ENCODE assay signal across 8 cellular contexts in the genomic region with DNA sequence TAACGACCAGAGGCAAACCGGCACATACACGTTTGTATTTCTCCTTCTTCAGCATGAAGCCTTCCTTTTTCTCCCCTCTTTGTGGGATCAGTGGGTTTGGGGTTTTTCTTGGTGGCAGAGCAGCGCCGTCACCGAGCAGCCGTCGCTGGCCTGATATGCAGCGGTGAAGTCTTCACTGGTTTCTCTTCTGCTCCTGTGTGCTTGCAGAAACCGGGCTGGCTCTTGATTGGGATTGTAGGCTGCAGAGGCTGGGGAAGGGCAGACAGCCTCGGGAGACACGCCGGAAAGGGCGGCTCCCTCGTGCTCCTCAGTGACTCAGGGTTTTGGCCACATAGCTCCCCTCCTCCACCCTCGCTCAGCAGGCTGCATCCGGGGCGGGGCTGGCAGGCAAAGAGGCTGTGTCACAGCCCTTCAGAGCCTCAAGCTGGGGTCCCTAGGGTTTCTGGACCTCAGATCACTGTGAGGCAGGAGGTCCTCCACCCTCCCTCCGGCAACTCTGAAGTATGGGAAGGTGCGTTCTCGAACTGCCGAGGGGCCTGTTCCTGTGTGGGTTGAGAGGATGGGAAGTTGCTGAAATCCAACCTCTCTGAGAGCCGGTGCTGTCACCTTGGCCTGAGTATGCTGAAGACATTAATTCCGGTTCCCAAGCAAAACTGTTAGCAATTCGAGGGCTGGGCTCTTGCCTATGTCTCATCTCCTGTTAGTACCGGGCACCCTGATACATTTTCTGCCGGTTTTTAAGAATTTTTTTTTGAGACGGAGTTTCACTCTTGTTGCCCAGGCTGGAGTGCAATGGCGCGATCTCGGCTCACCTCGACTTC. TPM values are rescaled to one million over a fixed set of nuclear protein-coding genes. Genes with fewer than 3 reads are reported as not detected.
DNase-seq lines count a peak whose midpoint lies in the region; ATAC-seq and FAIRE-seq lines count a peak whose summit lies in the region.

No MANE protein-coding gene starts in this region.

- peak overlapping the region; percentile 79 for H3K27ac ChIP-seq in BLaER1

- H3K4me1 Mint-ChIP-seq in naive B cell: peaks cover 34 to 54% (median 42%) of the 10 kb centered on the region in 3 donors
- H3K4me1 Mint-ChIP-seq in stimulated activated memory B cell treated with anti-CD40 and anti-IgM and Interleukin-4, amounts not matched to agents 10 μg/mL and 1 μg/mL and 100 μg/mL, for 72 hours: peaks cover 57% of the 10 kb centered on the region

- H3K4me3 ChIP-seq in BLaER1: peak overlapping the region; percentile 62
- no peak overlapping the region for H3K4me3 ChIP-seq in NT2/D1 (ENCODE audit: insufficient read length, low read depth)

- no peaks in the 10 kb centered on the region for H3K27me3 ChIP-seq in BLaER1
- H3K27me3 ChIP-seq in NT2/D1 (ENCODE audit: insufficient read depth, insufficient read length): no peaks in the 10 kb centered on the region

- H3K9me3 ChIP-seq in BLaER1 (no peaks in the 10 kb centered on the region; the same call in 1 of the 2 replicates), NT2/D1 (ENCODE audit: insufficient read depth, low read length) (peaks cover 11% of the 10 kb centered on the region; the same call in 1 of the 2 replicates)

- FAIRE-seq in GM19239 (lab: Jason Lieb, UNC): peak; percentile 82

- H4K20me1 ChIP-seq in BLaER1: no peaks in the 10 kb centered on the region

- H3K36me3 Mint-ChIP-seq in naive B cell: peaks cover 0 to 4% of the 10 kb centered on the region in 2 donors
- H3K36me3 Mint-ChIP-seq in stimulated activated memory B cell treated with anti-CD40 and anti-IgM and Interleukin-4, amounts not matched to agents 10 μg/mL and 1 μg/mL and 100 μg/mL, for 72 hours: peaks cover 16% of the 10 kb centered on the region

- H3K9ac ChIP-seq in BLaER1 (peak overlapping the region; percentile 64), NT2/D1 (ENCODE audit: insufficient read length, low read depth) (no peak overlapping the region)

- peak overlapping the region in 5 of 6 donors; percentile 29 to 65 (median 60) for H3K27ac Mint-ChIP-seq in naive B cell
- peak overlapping the region; percentile 99 for H3K27ac Mint-ChIP-seq in stimulated activated memory B cell treated with anti-CD40 and anti-IgM and Interleukin-4, amounts not matched to agents 10 μg/mL and 1 μg/mL and 100 μg/mL, for 72 hours

- H3K36me3 ChIP-seq in BLaER1 (peaks cover 7% of the 10 kb centered on the region; the same call in 1 of the 2 replicates), NT2/D1 (ENCODE audit: insufficient read depth, insufficient read length, low read length) (peaks cover 8% of the 10 kb centered on the region)

- DNase-seq in GM19239 (ENCODE audit: insufficient read length, low spot score) (peak; percentile 85), NT2/D1 (ENCODE audit: low read depth, low spot score) (peak; percentile 42), naive B cell (peak; percentile 70)
- DNase-seq in activated CD8-positive, alpha-beta memory T cell treated with anti-CD3 and anti-CD28 coated beads, Interleukin-2, amount 50 U/mL, for 24 hours (ENCODE audit: extremely low read depth): peak; percentile 89

- peaks cover 61% of the 10 kb centered on the region for H3K4me1 ChIP-seq in BLaER1
- peaks cover 4% of the 10 kb centered on the region for H3K4me1 ChIP-seq in NT2/D1 (ENCODE audit: insufficient read depth, insufficient read length)

- H3K4me2 ChIP-seq in BLaER1: peak overlapping the region; percentile 91

- ATAC-seq in HG03378 (IDR thresholded peaks at IDR 0.05; ENCODE audit: unreplicated experiment): peak; percentile 75
- ATAC-seq in esophagus mucosa: peak; percentile 98
- ATAC-seq in naive B cell (ENCODE audit: low read depth in 2 of 2): peak; percentile 62 to 71
- peak; percentile 89 for ATAC-seq in stimulated activated memory B cell treated with anti-CD40 and anti-IgM and Interleukin-4, amounts not matched to agents 10 μg/mL and 1 μg/mL and 100 μg/mL, for 72 hours

- no peaks in the 10 kb centered on the region for H3K9me3 Mint-ChIP-seq in naive B cell
- no peaks in the 10 kb centered on the region for H3K9me3 Mint-ChIP-seq in stimulated activated memory B cell treated with anti-CD40 and anti-IgM and Interleukin-4, amounts not matched to agents 10 μg/mL and 1 μg/mL and 100 μg/mL, for 72 hours

- peaks cover 0 to 11% (median 5%) of the 10 kb centered on the region in 3 donors for H3K27me3 Mint-ChIP-seq in naive B cell
- no peaks in the 10 kb centered on the region for H3K27me3 Mint-ChIP-seq in stimulated activated memory B cell treated with anti-CD40 and anti-IgM and Interleukin-4, amounts not matched to agents 10 μg/mL and 1 μg/mL and 100 μg/mL, for 72 hours

- H3K4me3 Mint-ChIP-seq in naive B cell: peak overlapping the region; percentile 72 to 95 (median 86)
- H3K4me3 Mint-ChIP-seq in stimulated activated memory B cell treated with anti-CD40 and anti-IgM and Interleukin-4, amounts not matched to agents 10 μg/mL and 1 μg/mL and 100 μg/mL, for 72 hours: peak overlapping the region; percentile 94

RNA-seq across cellular contexts. Expression of a gene that starts 24.2 kb away (rescaled TPM):
- total RNA-seq in esophagus mucosa: 31.6 TPM
- 10 to 100 TPM in 4 of 6 donors, 1 to 10 TPM in 2; 8.0 to 23.2 (median 14.3) TPM for polyA plus RNA-seq in naive B cell (ENCODE audit: low read depth in 6 of 6)

RNA-seq across cellular contexts. Expression of a gene that starts 44.4 kb away (rescaled TPM):
- total RNA-seq in esophagus mucosa: 16.2 TPM
- 10 to 100 TPM in 2 of 6 donors, 1 to 10 TPM in 4; 4.8 to 14.1 (median 9.5) TPM for polyA plus RNA-seq in naive B cell (ENCODE audit: low read depth in 6 of 6)

RNA-seq across cellular contexts. Expression of a gene that starts 52.5 kb away (rescaled TPM):
- 78.8 TPM for total RNA-seq in esophagus mucosa
- polyA plus RNA-seq in naive B cell (ENCODE audit: low read depth in 6 of 6): 10 to 100 TPM; 30.2 to 90.6 (median 71.2) TPM
